Comparison of ENCODE assay signal across 1 cellular context in the genomic region with DNA sequence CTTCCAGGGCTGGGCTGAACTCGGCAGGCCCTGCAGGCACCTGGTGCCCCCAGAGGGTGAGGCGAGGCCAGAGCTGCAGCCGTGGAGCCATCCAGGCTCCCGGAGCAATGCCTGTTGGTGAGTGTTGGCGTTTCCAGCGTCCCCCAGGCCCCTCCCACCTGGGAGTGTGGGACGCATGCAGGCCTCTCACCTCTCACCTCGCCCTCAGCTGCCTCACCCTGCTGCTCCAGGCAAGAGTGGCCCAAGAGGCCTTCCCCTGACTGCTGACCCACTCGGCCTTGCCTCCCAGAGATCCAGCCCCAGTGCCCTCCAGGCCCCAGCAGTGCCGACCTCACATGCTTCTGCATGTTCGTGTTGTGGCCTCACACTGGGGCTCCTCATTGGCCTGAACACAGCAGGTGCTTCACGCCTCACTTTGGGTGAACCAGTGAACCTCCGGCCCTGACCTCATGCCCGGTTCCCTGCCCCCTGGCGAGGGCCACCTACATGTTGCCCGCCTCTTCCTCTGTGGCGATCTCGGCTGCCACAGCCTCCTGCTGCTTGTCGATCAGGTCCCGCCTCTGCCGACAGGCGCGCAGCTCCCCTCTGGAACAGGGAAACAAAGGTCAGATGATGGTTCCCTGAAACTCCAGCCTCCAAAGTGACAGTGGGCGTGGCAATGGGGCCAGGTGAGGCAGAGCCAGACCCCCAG.
TF ChIP-seq lines count a peak whose summit lies in the region.

No MANE protein-coding gene starts in this region.

TF ChIP-seq in HEK293, 187 proteins besides CTCF, POLR2A, EP300 and RAD21 (continued from another document):
- TF ChIP-seq, protein P1, sequence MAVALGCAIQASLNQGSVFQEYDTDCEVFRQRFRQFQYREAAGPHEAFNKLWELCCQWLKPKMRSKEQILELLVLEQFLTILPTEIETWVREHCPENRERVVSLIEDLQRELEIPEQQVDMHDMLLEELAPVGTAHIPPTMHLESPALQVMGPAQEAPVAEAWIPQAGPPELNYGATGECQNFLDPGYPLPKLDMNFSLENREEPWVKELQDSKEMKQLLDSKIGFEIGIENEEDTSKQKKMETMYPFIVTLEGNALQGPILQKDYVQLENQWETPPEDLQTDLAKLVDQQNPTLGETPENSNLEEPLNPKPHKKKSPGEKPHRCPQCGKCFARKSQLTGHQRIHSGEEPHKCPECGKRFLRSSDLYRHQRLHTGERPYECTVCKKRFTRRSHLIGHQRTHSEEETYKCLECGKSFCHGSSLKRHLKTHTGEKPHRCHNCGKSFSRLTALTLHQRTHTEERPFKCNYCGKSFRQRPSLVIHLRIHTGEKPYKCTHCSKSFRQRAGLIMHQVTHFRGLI (tag by site-specific recombination; IDR thresholded peaks at IDR 0.05): no peak
- no peak for TF ChIP-seq KLF1 (tag by site-specific recombination; IDR thresholded peaks at IDR 0.05)
TF ChIP-seq in HEK293: peak in this region for 1.
